In the genomic region with DNA sequence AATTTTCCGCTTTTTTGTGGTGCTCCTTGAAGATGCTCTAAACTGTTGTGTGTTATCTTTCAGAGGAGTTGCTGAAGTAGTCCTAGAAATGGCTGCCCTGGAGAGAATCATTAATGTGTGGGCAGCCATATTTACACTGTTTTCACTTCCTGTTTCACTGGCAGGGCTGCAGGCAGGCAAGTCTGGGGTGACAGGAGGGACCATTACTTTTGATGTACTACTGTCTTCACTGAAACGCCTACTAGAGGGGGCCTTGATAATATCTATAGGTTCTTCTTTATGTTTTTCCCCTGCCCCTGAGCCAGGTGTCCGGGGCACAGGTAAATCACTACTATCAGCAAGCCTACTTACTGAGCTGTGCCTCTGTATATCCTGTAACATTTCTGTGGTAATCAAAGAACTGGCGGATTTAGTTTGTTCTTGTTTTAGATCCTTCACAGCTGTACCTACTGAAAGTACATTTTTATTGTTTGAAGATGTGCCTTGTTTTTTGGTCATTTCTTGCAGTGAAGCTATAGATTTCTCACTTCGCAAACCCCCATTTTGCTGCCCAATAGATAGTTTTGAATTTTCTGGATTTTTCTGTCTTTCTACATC, we compare ENCODE assay signal across 8 cellular contexts. TPM values are rescaled to one million over a fixed set of nuclear protein-coding genes. Genes with fewer than 3 reads are reported as not detected.
DNase-seq lines count a peak whose midpoint lies in the region; ATAC-seq and TF ChIP-seq lines count a peak whose summit lies in the region.

No MANE protein-coding gene starts in this region.

- H3K9ac ChIP-seq in endodermal cell (ENCODE audit: extremely low read depth, low read length, poor library complexity, severe bottlenecking): no peak overlapping the region

- TF ChIP-seq CTCF in endodermal cell (conservative IDR thresholded peaks at IDR 0.05): no peak

- H3K27me3 ChIP-seq in endodermal cell (ENCODE audit: control insufficient read depth, insufficient read depth, low read length, poor library complexity, severe bottlenecking): no peaks in the 10 kb centered on the region

- intact Hi-C loops in posterior cingulate gyrus (cut with DNase I): no loop called here

- ATAC-seq in GM18498 (IDR thresholded peaks at IDR 0.05; ENCODE audit: unreplicated experiment): peak; percentile 99
- ATAC-seq in GM21381 (IDR thresholded peaks at IDR 0.05; ENCODE audit: unreplicated experiment): peak; percentile 99
- peak; percentile 100 for ATAC-seq in HG03354 (IDR thresholded peaks at IDR 0.05; ENCODE audit: poor library complexity, severe bottlenecking, unreplicated experiment)
- ATAC-seq in activated naive CD4-positive, alpha-beta T cell treated with anti-CD3 and anti-CD28 coated beads, Interleukin-2, amount 50 U/mL, for 72 hours: no peak

- peaks cover 10 to 14% of the 10 kb centered on the region in 2 donors for H3K36me3 Mint-ChIP-seq in activated naive CD4-positive, alpha-beta T cell treated with anti-CD3 and anti-CD28 coated beads, Interleukin-2, amount 50 U/mL, for 72 hours
- peaks cover 45% of the 10 kb centered on the region for H3K36me3 Mint-ChIP-seq in endodermal cell (ENCODE audit: low read depth)

- peaks cover 83% of the 10 kb centered on the region for H3K36me3 ChIP-seq in endodermal cell (ENCODE audit: control insufficient read depth, insufficient read depth, low read length)

- 99 to 100% methylated on average over 3 to 5 of the region's 5 CpGs for WGBS in endodermal cell (ENCODE audit: insufficient coverage in 1 of 2, insufficient read length in 1 of 2), 2 experiments

- H3K4me3 ChIP-seq in endodermal cell (ENCODE audit: low read length): no peak overlapping the region

- no peaks in the 10 kb centered on the region for H3K9me3 Mint-ChIP-seq in activated naive CD4-positive, alpha-beta T cell treated with anti-CD3 and anti-CD28 coated beads, Interleukin-2, amount 50 U/mL, for 72 hours
- no peaks in the 10 kb centered on the region for H3K9me3 Mint-ChIP-seq in endodermal cell

- no peaks in the 10 kb centered on the region for H3K4me1 ChIP-seq in endodermal cell (ENCODE audit: control insufficient read depth, insufficient read depth, low read length)

- peak overlapping the region; percentile 26 to 44 for H3K27ac Mint-ChIP-seq in activated naive CD4-positive, alpha-beta T cell treated with anti-CD3 and anti-CD28 coated beads, Interleukin-2, amount 50 U/mL, for 72 hours
- no peak overlapping the region for H3K27ac Mint-ChIP-seq in endodermal cell

- H3K27me3 Mint-ChIP-seq in endodermal cell (ENCODE audit: insufficient read depth): no peaks in the 10 kb centered on the region

- H3K4me3 Mint-ChIP-seq in endodermal cell: no peak overlapping the region

- H3K9me3 ChIP-seq in endodermal cell (ENCODE audit: control insufficient read depth, low read length): no peaks in the 10 kb centered on the region

- no peaks in the 10 kb centered on the region for H3K4me1 Mint-ChIP-seq in endodermal cell

- no peak for DNase-seq in activated naive CD4-positive, alpha-beta T cell treated with anti-CD3 and anti-CD28 coated beads, Interleukin-2, amount 50 U/mL, for 72 hours (ENCODE audit: low spot score in 2 of 2)
- no peak for DNase-seq in posterior cingulate gyrus
- no peak for DNase-seq in ureter (ENCODE audit: low spot score)
- DNase-seq in endodermal cell: no peak
- DNase-seq in NCI-H510A (lab: John Stamatoyannopoulos, UW): no peak

- H3K27ac ChIP-seq in endodermal cell (ENCODE audit: low read depth, low read length): no peak overlapping the region

RNA-seq across cellular contexts. Expression of a gene that starts 39.7 kb away (rescaled TPM):
- total RNA-seq in activated naive CD4-positive, alpha-beta T cell treated with anti-CD3 and anti-CD28 coated beads, Interleukin-2, amount 50 U/mL, for 72 hours: 10 to 100 TPM; 71.9 to 79.5 TPM
- 40.1 TPM for total RNA-seq in ureter
- total RNA-seq in endodermal cell: 10 to 100 TPM; 15.8 to 18.8 TPM
- 19.9 TPM for polyA plus RNA-seq in endodermal cell (2013, experiment 1 of 2)
- 20.2 TPM for polyA plus RNA-seq in endodermal cell (2013, experiment 2 of 2)

Comparison
In these comparisons a context has a peak if more than half of its experiments do, and no peak if none do; other contexts are left out.
1. ATAC-seq: peak in GM18498 (single experiment), GM21381 (single experiment) and HG03354 (single experiment); none in activated naive CD4-positive, alpha-beta T cell treated with anti-CD3 and anti-CD28 coated beads, Interleukin-2, amount 50 U/mL, for 72 hours (0 of 2).